ENCODE assay signal across 2 cellular contexts in the genomic region with DNA sequence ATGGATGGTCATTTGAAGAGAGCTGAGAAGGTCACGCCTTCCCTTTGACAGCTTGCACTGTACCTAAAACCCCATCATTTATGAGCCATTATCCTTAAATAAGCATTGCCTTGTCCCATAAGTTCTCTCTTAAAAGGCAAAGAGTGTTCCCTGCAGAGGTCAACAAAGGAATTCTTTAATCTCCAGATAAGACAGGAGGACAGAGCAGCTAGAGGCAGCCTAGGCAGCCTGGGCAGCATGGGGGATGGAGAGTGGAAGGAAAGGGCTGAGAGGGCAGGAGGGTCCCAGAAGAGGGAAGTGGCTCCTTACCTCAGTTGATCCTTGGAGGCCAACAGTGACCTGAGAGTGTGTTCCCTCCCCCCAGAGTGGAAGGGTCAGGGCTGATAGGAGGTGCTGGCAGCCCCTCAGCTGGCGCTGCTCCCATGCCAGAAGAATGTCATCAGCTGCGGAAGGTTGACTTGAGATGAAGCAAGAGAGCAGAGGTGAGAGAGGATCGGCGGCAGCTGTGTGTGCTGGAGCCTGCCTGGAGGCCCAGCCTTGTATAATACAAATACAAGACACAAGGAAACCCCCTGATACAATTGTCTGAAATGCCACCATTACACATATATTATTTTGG.
TF ChIP-seq lines count a peak whose summit lies in the region.

No MANE protein-coding gene starts in this region.

TF ChIP-seq in HEK293, 187 proteins besides CTCF, POLR2A, EP300 and RAD21:
- TF ChIP-seq ZIC2 (tag by site-specific recombination; IDR thresholded peaks at IDR 0.05) = peak; percentile 26; the same call in 1 of the 2 replicates
- TF ChIP-seq, protein P1, sequence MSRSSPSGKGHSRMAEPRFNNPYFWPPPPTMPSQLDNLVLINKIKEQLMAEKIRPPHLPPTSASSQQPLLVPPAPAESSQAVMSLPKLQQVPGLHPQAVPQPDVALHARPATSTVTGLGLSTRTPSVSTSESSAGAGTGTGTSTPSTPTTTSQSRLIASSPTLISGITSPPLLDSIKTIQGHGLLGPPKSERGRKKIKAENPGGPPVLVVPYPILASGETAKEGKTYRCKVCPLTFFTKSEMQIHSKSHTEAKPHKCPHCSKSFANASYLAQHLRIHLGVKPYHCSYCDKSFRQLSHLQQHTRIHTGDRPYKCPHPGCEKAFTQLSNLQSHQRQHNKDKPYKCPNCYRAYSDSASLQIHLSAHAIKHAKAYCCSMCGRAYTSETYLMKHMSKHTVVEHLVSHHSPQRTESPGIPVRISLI (tag by site-specific recombination; IDR thresholded peaks at IDR 0.05) = no peak

TF ChIP-seq in HepG2, 621 proteins besides CTCF, POLR2A, EP300 and RAD21 (continues in another document):
- no peak for TF ChIP-seq HMG20B (CRISPR knock-in tag; conservative IDR thresholded peaks at IDR 0.05)
- TF ChIP-seq ZNF607 (CRISPR knock-in tag; IDR thresholded peaks at IDR 0.05; ENCODE audit: borderline replicate concordance) = no peak
- no peak for TF ChIP-seq SIN3A (IDR thresholded peaks at IDR 0.05; ENCODE audit: borderline replicate concordance, low read depth, low read length)
- TF ChIP-seq, protein P2, sequence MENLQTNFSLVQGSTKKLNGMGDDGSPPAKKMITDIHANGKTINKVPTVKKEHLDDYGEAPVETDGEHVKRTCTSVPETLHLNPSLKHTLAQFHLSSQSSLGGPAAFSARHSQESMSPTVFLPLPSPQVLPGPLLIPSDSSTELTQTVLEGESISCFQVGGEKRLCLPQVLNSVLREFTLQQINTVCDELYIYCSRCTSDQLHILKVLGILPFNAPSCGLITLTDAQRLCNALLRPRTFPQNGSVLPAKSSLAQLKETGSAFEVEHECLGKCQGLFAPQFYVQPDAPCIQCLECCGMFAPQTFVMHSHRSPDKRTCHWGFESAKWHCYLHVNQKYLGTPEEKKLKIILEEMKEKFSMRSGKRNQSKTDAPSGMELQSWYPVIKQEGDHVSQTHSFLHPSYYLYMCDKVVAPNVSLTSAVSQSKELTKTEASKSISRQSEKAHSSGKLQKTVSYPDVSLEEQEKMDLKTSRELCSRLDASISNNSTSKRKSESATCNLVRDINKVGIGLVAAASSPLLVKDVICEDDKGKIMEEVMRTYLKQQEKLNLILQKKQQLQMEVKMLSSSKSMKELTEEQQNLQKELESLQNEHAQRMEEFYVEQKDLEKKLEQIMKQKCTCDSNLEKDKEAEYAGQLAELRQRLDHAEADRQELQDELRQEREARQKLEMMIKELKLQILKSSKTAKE (CRISPR knock-in tag; IDR thresholded peaks at IDR 0.05; ENCODE audit: borderline replicate concordance) = no peak
- no peak for TF ChIP-seq MXD4 (CRISPR knock-in tag; IDR thresholded peaks at IDR 0.05)
- peak; percentile 43; the same call in 1 of the 2 replicates for TF ChIP-seq FOSL2 (CRISPR knock-in tag; IDR thresholded peaks at IDR 0.05)
- TF ChIP-seq SRSF1 (optimal IDR thresholded peaks at IDR 0.05; ENCODE audit: low read depth, low read length) = no peak
- no peak for TF ChIP-seq SIN3B (IDR thresholded peaks at IDR 0.05; ENCODE audit: low read length)
- no peak for TF ChIP-seq NCOA5 (CRISPR knock-in tag; IDR thresholded peaks at IDR 0.05)
- TF ChIP-seq, protein P3, sequence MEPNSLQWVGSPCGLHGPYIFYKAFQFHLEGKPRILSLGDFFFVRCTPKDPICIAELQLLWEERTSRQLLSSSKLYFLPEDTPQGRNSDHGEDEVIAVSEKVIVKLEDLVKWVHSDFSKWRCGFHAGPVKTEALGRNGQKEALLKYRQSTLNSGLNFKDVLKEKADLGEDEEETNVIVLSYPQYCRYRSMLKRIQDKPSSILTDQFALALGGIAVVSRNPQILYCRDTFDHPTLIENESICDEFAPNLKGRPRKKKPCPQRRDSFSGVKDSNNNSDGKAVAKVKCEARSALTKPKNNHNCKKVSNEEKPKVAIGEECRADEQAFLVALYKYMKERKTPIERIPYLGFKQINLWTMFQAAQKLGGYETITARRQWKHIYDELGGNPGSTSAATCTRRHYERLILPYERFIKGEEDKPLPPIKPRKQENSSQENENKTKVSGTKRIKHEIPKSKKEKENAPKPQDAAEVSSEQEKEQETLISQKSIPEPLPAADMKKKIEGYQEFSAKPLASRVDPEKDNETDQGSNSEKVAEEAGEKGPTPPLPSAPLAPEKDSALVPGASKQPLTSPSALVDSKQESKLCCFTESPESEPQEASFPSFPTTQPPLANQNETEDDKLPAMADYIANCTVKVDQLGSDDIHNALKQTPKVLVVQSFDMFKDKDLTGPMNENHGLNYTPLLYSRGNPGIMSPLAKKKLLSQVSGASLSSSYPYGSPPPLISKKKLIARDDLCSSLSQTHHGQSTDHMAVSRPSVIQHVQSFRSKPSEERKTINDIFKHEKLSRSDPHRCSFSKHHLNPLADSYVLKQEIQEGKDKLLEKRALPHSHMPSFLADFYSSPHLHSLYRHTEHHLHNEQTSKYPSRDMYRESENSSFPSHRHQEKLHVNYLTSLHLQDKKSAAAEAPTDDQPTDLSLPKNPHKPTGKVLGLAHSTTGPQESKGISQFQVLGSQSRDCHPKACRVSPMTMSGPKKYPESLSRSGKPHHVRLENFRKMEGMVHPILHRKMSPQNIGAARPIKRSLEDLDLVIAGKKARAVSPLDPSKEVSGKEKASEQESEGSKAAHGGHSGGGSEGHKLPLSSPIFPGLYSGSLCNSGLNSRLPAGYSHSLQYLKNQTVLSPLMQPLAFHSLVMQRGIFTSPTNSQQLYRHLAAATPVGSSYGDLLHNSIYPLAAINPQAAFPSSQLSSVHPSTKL (CRISPR knock-in tag; IDR thresholded peaks at IDR 0.05) = 0 out of 2 replicates have a peak, but pooled peaks have one; percentile 11
- no peak for TF ChIP-seq ZNF510 (CRISPR knock-in tag; IDR thresholded peaks at IDR 0.05; ENCODE audit: low read depth)
- TF ChIP-seq MAFG (CRISPR knock-in tag; IDR thresholded peaks at IDR 0.05) = no peak
- TF ChIP-seq, protein P4, sequence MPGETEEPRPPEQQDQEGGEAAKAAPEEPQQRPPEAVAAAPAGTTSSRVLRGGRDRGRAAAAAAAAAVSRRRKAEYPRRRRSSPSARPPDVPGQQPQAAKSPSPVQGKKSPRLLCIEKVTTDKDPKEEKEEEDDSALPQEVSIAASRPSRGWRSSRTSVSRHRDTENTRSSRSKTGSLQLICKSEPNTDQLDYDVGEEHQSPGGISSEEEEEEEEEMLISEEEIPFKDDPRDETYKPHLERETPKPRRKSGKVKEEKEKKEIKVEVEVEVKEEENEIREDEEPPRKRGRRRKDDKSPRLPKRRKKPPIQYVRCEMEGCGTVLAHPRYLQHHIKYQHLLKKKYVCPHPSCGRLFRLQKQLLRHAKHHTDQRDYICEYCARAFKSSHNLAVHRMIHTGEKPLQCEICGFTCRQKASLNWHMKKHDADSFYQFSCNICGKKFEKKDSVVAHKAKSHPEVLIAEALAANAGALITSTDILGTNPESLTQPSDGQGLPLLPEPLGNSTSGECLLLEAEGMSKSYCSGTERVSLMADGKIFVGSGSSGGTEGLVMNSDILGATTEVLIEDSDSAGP (CRISPR knock-in tag; IDR thresholded peaks at IDR 0.05; ENCODE audit: borderline replicate concordance) = 0 out of 2 replicates have a peak, but pooled peaks have one; percentile 22
- no peak for TF ChIP-seq FLYWCH1 (CRISPR knock-in tag; IDR thresholded peaks at IDR 0.05)
- peak; percentile 76 for TF ChIP-seq CEBPG (CRISPR knock-in tag; IDR thresholded peaks at IDR 0.05)
- TF ChIP-seq, protein P5, sequence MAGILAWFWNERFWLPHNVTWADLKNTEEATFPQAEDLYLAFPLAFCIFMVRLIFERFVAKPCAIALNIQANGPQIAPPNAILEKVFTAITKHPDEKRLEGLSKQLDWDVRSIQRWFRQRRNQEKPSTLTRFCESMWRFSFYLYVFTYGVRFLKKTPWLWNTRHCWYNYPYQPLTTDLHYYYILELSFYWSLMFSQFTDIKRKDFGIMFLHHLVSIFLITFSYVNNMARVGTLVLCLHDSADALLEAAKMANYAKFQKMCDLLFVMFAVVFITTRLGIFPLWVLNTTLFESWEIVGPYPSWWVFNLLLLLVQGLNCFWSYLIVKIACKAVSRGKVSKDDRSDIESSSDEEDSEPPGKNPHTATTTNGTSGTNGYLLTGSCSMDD (CRISPR knock-in tag; IDR thresholded peaks at IDR 0.05) = no peak
- TF ChIP-seq ZNF652 (CRISPR knock-in tag; IDR thresholded peaks at IDR 0.05; ENCODE audit: borderline replicate concordance, low read depth) = no peak
- TF ChIP-seq, protein P6, sequence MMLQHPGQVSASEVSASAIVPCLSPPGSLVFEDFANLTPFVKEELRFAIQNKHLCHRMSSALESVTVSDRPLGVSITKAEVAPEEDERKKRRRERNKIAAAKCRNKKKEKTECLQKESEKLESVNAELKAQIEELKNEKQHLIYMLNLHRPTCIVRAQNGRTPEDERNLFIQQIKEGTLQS (CRISPR knock-in tag; IDR thresholded peaks at IDR 0.05) = peak; percentile 44; the same call in 1 of the 2 replicates
- TF ChIP-seq, protein P7, sequence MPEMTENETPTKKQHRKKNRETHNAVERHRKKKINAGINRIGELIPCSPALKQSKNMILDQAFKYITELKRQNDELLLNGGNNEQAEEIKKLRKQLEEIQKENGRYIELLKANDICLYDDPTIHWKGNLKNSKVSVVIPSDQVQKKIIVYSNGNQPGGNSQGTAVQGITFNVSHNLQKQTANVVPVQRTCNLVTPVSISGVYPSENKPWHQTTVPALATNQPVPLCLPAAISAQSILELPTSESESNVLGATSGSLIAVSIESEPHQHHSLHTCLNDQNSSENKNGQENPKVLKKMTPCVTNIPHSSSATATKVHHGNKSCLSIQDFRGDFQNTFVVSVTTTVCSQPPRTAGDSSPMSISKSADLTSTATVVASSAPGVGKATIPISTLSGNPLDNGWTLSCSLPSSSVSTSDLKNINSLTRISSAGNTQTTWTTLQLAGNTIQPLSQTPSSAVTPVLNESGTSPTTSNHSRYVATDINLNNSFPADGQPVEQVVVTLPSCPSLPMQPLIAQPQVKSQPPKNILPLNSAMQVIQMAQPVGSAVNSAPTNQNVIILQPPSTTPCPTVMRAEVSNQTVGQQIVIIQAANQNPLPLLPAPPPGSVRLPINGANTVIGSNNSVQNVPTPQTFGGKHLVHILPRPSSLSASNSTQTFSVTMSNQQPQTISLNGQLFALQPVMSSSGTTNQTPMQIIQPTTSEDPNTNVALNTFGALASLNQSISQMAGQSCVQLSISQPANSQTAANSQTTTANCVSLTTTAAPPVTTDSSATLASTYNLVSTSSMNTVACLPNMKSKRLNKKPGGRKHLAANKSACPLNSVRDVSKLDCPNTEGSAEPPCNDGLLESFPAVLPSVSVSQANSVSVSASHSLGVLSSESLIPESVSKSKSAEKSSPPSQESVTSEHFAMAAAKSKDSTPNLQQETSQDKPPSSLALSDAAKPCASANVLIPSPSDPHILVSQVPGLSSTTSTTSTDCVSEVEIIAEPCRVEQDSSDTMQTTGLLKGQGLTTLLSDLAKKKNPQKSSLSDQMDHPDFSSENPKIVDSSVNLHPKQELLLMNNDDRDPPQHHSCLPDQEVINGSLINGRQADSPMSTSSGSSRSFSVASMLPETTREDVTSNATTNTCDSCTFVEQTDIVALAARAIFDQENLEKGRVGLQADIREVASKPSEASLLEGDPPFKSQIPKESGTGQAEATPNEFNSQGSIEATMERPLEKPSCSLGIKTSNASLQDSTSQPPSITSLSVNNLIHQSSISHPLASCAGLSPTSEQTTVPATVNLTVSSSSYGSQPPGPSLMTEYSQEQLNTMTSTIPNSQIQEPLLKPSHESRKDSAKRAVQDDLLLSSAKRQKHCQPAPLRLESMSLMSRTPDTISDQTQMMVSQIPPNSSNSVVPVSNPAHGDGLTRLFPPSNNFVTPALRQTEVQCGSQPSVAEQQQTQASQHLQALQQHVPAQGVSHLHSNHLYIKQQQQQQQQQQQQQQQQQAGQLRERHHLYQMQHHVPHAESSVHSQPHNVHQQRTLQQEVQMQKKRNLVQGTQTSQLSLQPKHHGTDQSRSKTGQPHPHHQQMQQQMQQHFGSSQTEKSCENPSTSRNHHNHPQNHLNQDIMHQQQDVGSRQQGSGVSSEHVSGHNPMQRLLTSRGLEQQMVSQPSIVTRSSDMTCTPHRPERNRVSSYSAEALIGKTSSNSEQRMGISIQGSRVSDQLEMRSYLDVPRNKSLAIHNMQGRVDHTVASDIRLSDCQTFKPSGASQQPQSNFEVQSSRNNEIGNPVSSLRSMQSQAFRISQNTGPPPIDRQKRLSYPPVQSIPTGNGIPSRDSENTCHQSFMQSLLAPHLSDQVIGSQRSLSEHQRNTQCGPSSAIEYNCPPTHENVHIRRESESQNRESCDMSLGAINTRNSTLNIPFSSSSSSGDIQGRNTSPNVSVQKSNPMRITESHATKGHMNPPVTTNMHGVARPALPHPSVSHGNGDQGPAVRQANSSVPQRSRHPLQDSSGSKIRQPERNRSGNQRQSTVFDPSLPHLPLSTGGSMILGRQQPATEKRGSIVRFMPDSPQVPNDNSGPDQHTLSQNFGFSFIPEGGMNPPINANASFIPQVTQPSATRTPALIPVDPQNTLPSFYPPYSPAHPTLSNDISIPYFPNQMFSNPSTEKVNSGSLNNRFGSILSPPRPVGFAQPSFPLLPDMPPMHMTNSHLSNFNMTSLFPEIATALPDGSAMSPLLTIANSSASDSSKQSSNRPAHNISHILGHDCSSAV (CRISPR knock-in tag; IDR thresholded peaks at IDR 0.05; ENCODE audit: borderline replicate concordance) = no peak
- TF ChIP-seq, protein P8, sequence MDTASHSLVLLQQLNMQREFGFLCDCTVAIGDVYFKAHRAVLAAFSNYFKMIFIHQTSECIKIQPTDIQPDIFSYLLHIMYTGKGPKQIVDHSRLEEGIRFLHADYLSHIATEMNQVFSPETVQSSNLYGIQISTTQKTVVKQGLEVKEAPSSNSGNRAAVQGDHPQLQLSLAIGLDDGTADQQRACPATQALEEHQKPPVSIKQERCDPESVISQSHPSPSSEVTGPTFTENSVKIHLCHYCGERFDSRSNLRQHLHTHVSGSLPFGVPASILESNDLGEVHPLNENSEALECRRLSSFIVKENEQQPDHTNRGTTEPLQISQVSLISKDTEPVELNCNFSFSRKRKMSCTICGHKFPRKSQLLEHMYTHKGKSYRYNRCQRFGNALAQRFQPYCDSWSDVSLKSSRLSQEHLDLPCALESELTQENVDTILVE (CRISPR knock-in tag; IDR thresholded peaks at IDR 0.05) = no peak
- TF ChIP-seq RARA (CRISPR knock-in tag; IDR thresholded peaks at IDR 0.05) = no peak
- no peak for TF ChIP-seq SP5 (CRISPR knock-in tag; IDR thresholded peaks at IDR 0.05; ENCODE audit: borderline replicate concordance, low read depth)
- TF ChIP-seq HNRNPL (IDR thresholded peaks at IDR 0.05; ENCODE audit: low read depth, low read length) = no peak
- TF ChIP-seq, protein P9, sequence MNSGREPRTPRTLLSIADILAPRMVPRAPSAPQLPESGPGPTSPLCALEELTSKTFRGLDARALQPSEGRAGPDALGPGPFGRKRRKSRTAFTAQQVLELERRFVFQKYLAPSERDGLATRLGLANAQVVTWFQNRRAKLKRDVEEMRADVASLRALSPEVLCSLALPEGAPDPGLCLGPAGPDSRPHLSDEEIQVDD (CRISPR knock-in tag; IDR thresholded peaks at IDR 0.05; ENCODE audit: borderline replicate concordance) = no peak
- no peak for TF ChIP-seq ZNF660 (CRISPR knock-in tag; IDR thresholded peaks at IDR 0.05; ENCODE audit: borderline replicate concordance, low read depth)
- TF ChIP-seq GATAD2A (CRISPR knock-in tag; IDR thresholded peaks at IDR 0.05) = 0 out of 2 replicates have a peak, but pooled peaks have one; percentile 23
- TF ChIP-seq, protein P10, sequence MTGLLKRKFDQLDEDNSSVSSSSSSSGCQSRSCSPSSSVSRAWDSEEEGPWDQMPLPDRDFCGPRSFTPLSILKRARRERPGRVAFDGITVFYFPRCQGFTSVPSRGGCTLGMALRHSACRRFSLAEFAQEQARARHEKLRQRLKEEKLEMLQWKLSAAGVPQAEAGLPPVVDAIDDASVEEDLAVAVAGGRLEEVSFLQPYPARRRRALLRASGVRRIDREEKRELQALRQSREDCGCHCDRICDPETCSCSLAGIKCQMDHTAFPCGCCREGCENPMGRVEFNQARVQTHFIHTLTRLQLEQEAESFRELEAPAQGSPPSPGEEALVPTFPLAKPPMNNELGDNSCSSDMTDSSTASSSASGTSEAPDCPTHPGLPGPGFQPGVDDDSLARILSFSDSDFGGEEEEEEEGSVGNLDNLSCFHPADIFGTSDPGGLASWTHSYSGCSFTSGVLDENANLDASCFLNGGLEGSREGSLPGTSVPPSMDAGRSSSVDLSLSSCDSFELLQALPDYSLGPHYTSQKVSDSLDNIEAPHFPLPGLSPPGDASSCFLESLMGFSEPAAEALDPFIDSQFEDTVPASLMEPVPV (CRISPR knock-in tag; IDR thresholded peaks at IDR 0.05) = no peak
- TF ChIP-seq RXRA (CRISPR knock-in tag; IDR thresholded peaks at IDR 0.05) = no peak
- no peak for TF ChIP-seq PHF8 (CRISPR knock-in tag; IDR thresholded peaks at IDR 0.05)
